ENCODE assay signal across 11 cellular contexts in genomic region chr3:150251654-150252053, GRCh38.
DNase-seq lines count a peak whose midpoint lies in the region; ATAC-seq, FAIRE-seq and TF ChIP-seq lines count a peak whose summit lies in the region.
"Had no signal": no experiment of that assay in that cellular context is flagged by ENCODE, and none has a peak within 500 bp of the region (broad histone marks: within the 10 kb centered on the region; RNA-seq: fewer than 3 reads in every experiment).

No MANE protein-coding gene starts in this region.

- no peaks in the 10 kb centered on the region for H3F3A ChIP-seq in Loucy (ENCODE audit: low read depth)

- WGBS in suprapubic skin, result 53% methylated on average over 2 of the region's 2 CpGs

- H3K79me2 ChIP-seq in Loucy (ENCODE audit: insufficient read depth, low read length), result no peaks in the 10 kb centered on the region

- no peak for TF ChIP-seq POLR2A in suprapubic skin (IDR thresholded peaks at IDR 0.05)

- H3K4me3 ChIP-seq in Loucy (ENCODE audit: low read length, poor library complexity, severe bottlenecking), result no peak overlapping the region
- no peak overlapping the region for H3K4me3 ChIP-seq in bronchial epithelial cell (ENCODE audit: low read depth, low read length)
- H3K4me3 ChIP-seq in suprapubic skin, result no peak overlapping the region

- peak overlapping the region; percentile 62 for H3K27ac ChIP-seq in suprapubic skin

- H3K4me1 ChIP-seq in Loucy (ENCODE audit: insufficient read depth, low read length, poor library complexity, severe bottlenecking) (peaks cover 16% of the 10 kb centered on the region), suprapubic skin (peaks cover 40% of the 10 kb centered on the region)

- no peaks in the 10 kb centered on the region for H3K9me2 ChIP-seq in Loucy (replicated peaks; ENCODE audit: low read depth, low read length)

- TF ChIP-seq CTCF in Loucy (conservative IDR thresholded peaks at IDR 0.05; ENCODE audit: low read length) (no peak), bronchial epithelial cell (IDR thresholded peaks at IDR 0.05; ENCODE audit: insufficient read depth, low read length, severe bottlenecking) (no peak), suprapubic skin (IDR thresholded peaks at IDR 0.05) (no peak)

- no peaks in the 10 kb centered on the region for H3K36me3 ChIP-seq in Loucy (ENCODE audit: insufficient read depth, low read length)
- H3K36me3 ChIP-seq in bronchial epithelial cell (ENCODE audit: control insufficient read depth, insufficient read depth, low read length), result no peaks in the 10 kb centered on the region
- no peaks in the 10 kb centered on the region for H3K36me3 ChIP-seq in suprapubic skin

- FAIRE-seq in bronchial epithelial cell (lab: Jason Lieb, UNC), result no peak

- no peak overlapping the region for H3K9ac ChIP-seq in Loucy (ENCODE audit: low read depth, low read length, poor library complexity, severe bottlenecking)

- no peak for TF ChIP-seq EP300 in suprapubic skin (IDR thresholded peaks at IDR 0.05)

- 0 out of 2 replicates have a peak overlapping the region, but pooled peaks have one; percentile 59 for H2AFZ ChIP-seq in Loucy (ENCODE audit: low read length)

- H4K20me1 ChIP-seq in Loucy (ENCODE audit: insufficient read depth, low read length, poor library complexity, severe bottlenecking), result no peaks in the 10 kb centered on the region

- no peak overlapping the region for H3K4me2 ChIP-seq in Loucy (ENCODE audit: low read depth, low read length, poor library complexity, severe bottlenecking)

- H3K27me3 ChIP-seq in Loucy (ENCODE audit: insufficient read depth, low read length, poor library complexity, severe bottlenecking) (no peaks in the 10 kb centered on the region), bronchial epithelial cell (ENCODE audit: control insufficient read depth, insufficient read depth, low read length) (no peaks in the 10 kb centered on the region), suprapubic skin (no peaks in the 10 kb centered on the region)

- DNase-seq in bronchial epithelial cell (ENCODE audit: low read depth) (peak; percentile 43), left lobe of liver (ENCODE audit: low spot score) (no peak), suprapubic skin (ENCODE audit: low spot score in 2 of 2) (no peak), GOT3 (lab: John Stamatoyannopoulos, UW) (no peak), GDM1 (lab: John Stamatoyannopoulos, UW) (no peak)
- no peak for DNase-seq in stimulated activated CD4-positive, alpha-beta T cell treated with anti-CD3 and anti-CD28 coated beads, Interleukin-2, amount 100 ng/mL, for 24 hours
- DNase-seq: CD4-positive, alpha-beta T cell; effector memory CD8-positive, alpha-beta T cell; hypothalamus; KG1 had no signal

- H3K9me3 ChIP-seq in Loucy (ENCODE audit: insufficient read depth, low read depth, low read length), result no peaks in the 10 kb centered on the region
- H3K9me3 ChIP-seq in suprapubic skin, result no peaks in the 10 kb centered on the region

- ATAC-seq in left lobe of liver, result peak; percentile 7
- ATAC-seq: effector memory CD8-positive, alpha-beta T cell had no signal
